ENCODE assay signal across 1 cellular context in the genomic region with DNA sequence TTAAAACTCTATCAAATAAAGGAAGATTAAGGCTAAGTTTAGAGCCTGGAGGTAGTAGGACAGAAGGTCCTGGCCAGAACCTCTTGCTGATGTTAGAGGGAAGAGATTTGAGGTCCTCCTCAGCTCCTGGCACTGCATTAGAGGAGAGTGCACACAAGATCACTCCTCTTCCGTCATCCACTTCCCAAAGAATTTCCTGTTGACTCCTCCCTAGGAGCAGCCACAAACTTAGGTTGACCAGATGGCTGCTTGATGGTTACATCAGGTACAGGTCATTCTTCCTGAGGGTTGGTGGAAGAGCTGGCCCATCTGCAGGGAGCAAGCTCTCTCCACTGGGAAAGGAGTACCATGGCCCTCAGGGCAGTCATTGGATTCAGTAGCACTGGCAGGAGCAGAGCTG.
TF ChIP-seq lines count a peak whose summit lies in the region.

No MANE protein-coding gene starts in this region.

TF ChIP-seq in H1, 55 proteins besides CTCF, POLR2A, EP300 and RAD21:
- no peak for TF ChIP-seq ASH2L (IDR thresholded peaks at IDR 0.05; ENCODE audit: low read length)
- no peak for TF ChIP-seq SP2 (IDR thresholded peaks at IDR 0.05; ENCODE audit: low read length)
- no peak for TF ChIP-seq CREB1 (IDR thresholded peaks at IDR 0.05)
- TF ChIP-seq SIRT6 (IDR thresholded peaks at IDR 0.05; ENCODE audit: low read length), result no peak
TF ChIP-seq in H1: peak in this region for 0.
